Comparison of ENCODE assay signal across 13 cellular contexts in genomic region chr5:144712090-144712489, GRCh38.
DNase-seq lines count a peak whose midpoint lies in the region; ATAC-seq and TF ChIP-seq lines count a peak whose summit lies in the region.
"Had no signal": no experiment of that assay in that cellular context is flagged by ENCODE, and none has a peak within 500 bp of the region (broad histone marks: within the 10 kb centered on the region; RNA-seq: fewer than 3 reads in every experiment).

No MANE protein-coding gene starts in this region.

- CTCF ChIA-PET in activated B cell treated with CpG ODN at 0.5 μM for 24 hours (lab: Charles Lee): no interaction called here

- DNase-seq in activated B cell treated with CpG ODN at 0.5 μM for 24 hours (no peak), DMS114 treated with DMSO at 0.1 percent for 48 hours (lab: John Stamatoyannopoulos, UW; ENCODE audit: unreplicated experiment) (no peak), progenitor cell of endocrine pancreas (ENCODE audit: low spot score, unreplicated experiment) (no peak)
- DNase-seq in stimulated activated CD4-positive, alpha-beta T cell treated with anti-CD3 and anti-CD28 coated beads, Interleukin-2, amount 100 ng/mL, for 24 hours: no peak
- DNase-seq: activated T-cell treated with anti-CD3 and anti-CD28 coated beads, Interleukin-2, amount 50 U/mL, for 4 hours; COR-L47; stimulated activated naive CD4-positive, alpha-beta T cell treated with Interleukin-2 at 50 U/mL for 16 hours had no signal

- H3K4me1 Mint-ChIP-seq in activated B cell treated with CpG ODN at 0.5 μM for 24 hours (peaks cover 43% of the 10 kb centered on the region), progenitor cell of endocrine pancreas (ENCODE audit: low read depth) (peaks cover 5% of the 10 kb centered on the region)

- no peak for TF ChIP-seq CTCF in activated B cell treated with CpG ODN at 0.5 μM for 24 hours (IDR thresholded peaks at IDR 0.05)
- TF ChIP-seq CTCF in progenitor cell of endocrine pancreas (IDR thresholded peaks at IDR 0.05; ENCODE audit: unreplicated experiment): no peak

- POLR2A ChIA-PET in activated B cell treated with CpG ODN at 0.5 μM for 24 hours (lab: Charles Lee): no interaction called here

- peak overlapping the region; percentile 32 for H3K4me3 Mint-ChIP-seq in activated B cell treated with CpG ODN at 0.5 μM for 24 hours
- no peak overlapping the region for H3K4me3 Mint-ChIP-seq in progenitor cell of endocrine pancreas (ENCODE audit: low read depth)
- H3K4me3 Mint-ChIP-seq: activated T-cell treated with anti-CD3 and anti-CD28 coated beads, Interleukin-2, amount 50 U/mL, for 4 hours; WTC11 had no signal

- H3K27me3 Mint-ChIP-seq in activated B cell treated with CpG ODN at 0.5 μM for 24 hours: no peaks in the 10 kb centered on the region
- no peaks in the 10 kb centered on the region for H3K27me3 Mint-ChIP-seq in progenitor cell of endocrine pancreas

- H3K36me3 Mint-ChIP-seq in activated B cell treated with CpG ODN at 0.5 μM for 24 hours (ENCODE audit: low read depth) (no peaks in the 10 kb centered on the region), progenitor cell of endocrine pancreas (ENCODE audit: insufficient read depth) (peaks cover 2% of the 10 kb centered on the region)

- ATAC-seq in GM18861 (IDR thresholded peaks at IDR 0.05; ENCODE audit: unreplicated experiment): peak; percentile 90
- peak; percentile 98 for ATAC-seq in GM21723 (IDR thresholded peaks at IDR 0.05; ENCODE audit: unreplicated experiment)
- peak; percentile 93 for ATAC-seq in HG03378 (IDR thresholded peaks at IDR 0.05; ENCODE audit: unreplicated experiment)
- peak; percentile 76 for ATAC-seq in activated B cell treated with CpG ODN at 0.5 μM for 24 hours (ENCODE audit: low read depth)
- no peak for ATAC-seq in HG02571 (IDR thresholded peaks at IDR 0.05; ENCODE audit: unreplicated experiment)
- ATAC-seq: activated T-cell treated with anti-CD3 and anti-CD28 coated beads, Interleukin-2, amount 50 U/mL, for 4 hours; K562; WTC11 had no signal

- intact Hi-C loops in activated B cell treated with CpG ODN at 0.5 μM for 24 hours (cut with micrococcal nuclease): no loop called here

- no peak overlapping the region for H3K27ac Mint-ChIP-seq in activated B cell treated with CpG ODN at 0.5 μM for 24 hours
- no peak overlapping the region for H3K27ac Mint-ChIP-seq in progenitor cell of endocrine pancreas
- H3K27ac Mint-ChIP-seq: WTC11 had no signal

- H3K9me3 Mint-ChIP-seq in activated B cell treated with CpG ODN at 0.5 μM for 24 hours: peaks cover 3% of the 10 kb centered on the region
- peaks cover 6% of the 10 kb centered on the region for H3K9me3 Mint-ChIP-seq in progenitor cell of endocrine pancreas (ENCODE audit: low read depth)
